Comparison of ENCODE assay signal across 8 cellular contexts in the genomic region with DNA sequence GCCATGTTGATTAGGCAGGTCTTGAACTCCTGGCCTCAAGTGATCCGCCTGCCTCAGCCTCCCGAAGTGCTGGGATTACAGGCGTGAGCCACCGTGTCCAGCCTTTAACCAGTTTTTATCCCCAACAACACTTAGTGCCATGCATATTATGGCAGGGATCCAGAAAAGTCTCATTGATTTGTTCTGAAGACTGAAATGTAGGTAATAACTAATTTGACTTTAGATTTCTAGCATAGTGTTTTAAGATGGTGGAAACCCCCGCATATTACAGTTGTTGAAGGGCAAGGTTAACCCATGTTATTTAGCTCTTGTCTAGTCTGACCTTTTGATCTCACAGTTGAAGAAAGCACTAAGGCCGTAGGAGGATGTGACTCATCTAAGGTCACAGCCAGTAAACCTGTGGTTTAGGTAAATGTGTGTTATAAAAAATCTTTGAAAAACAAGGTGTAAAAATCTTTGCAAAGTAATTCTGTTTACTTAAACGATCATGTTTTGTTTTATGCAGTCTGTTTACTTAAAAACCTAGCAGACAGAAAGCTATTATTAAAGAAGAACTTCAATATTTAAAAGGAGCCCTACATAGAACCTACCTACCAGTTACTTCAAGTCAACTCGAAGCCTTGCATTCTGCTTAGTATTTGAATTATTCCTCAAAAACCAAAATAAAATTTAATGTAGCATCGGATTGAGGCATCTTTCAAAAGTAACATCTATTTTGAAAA. TPM values are rescaled to one million over a fixed set of nuclear protein-coding genes. Genes with fewer than 3 reads are reported as not detected.
A peak's percentile ranks its signal among the peaks of the same experiment; 100 is the strongest.
DNase-seq lines count a peak whose midpoint lies in the region; ATAC-seq and TF ChIP-seq lines count a peak whose summit lies in the region.

No MANE protein-coding gene starts in this region.

- in situ Hi-C loops in GM13977 (cut with MboI; ENCODE audit: low pct_unique_long_range_greater_than_20kb, low sequenced_read_pairs, unreplicated experiment): no loop called here

- intact Hi-C loops in posterior vena cava (cut with DNase I): no loop called here

- peak; percentile 56 for ATAC-seq in HG02642 (IDR thresholded peaks at IDR 0.05; ENCODE audit: poor library complexity, unreplicated experiment)

- TF ChIP-seq CTCF in GM13977 (IDR thresholded peaks at IDR 0.05; ENCODE audit: extremely low read depth, insufficient read depth, missing control alignments): no peak
- TF ChIP-seq CTCF in epithelial cell of esophagus (IDR thresholded peaks at IDR 0.05; ENCODE audit: insufficient read depth, low read depth, low read length, missing control alignments): no peak

- no peak overlapping the region for H3K4me3 ChIP-seq in epithelial cell of esophagus (ENCODE audit: low read length)

- DNase-seq in GM13977 (ENCODE audit: low spot score): peak; percentile 61
- peak; percentile 8 for DNase-seq in RPMI7951 (ENCODE audit: low read depth)
- peak; percentile 27 for DNase-seq in epithelial cell of esophagus (ENCODE audit: low read depth)
- DNase-seq in NCI-H748 treated with DMSO at 0.1 percent for 48 hours (lab: John Stamatoyannopoulos, UW): no peak
- no peak for DNase-seq in OCI-M2 (lab: John Stamatoyannopoulos, UW; ENCODE audit: unreplicated experiment)
- DNase-seq in posterior vena cava (ENCODE audit: low spot score): no peak
- no peak for DNase-seq in COLO829 (ENCODE audit: low spot score)

RNA-seq across cellular contexts. Expression of a gene that starts 24.8 kb away (rescaled TPM):
- not detected in 2 replicates for total RNA-seq in RPMI7951 (2014; rRNA removed; shearing (Covaris generic))
- total RNA-seq in posterior vena cava: under 1 TPM; 0.51 to 0.57 TPM

Comparison
In these comparisons a context has a peak if more than half of its experiments do, and no peak if none do; other contexts are left out.
1. DNase-seq: peak in GM13977 (single experiment), RPMI7951 (single experiment) and epithelial cell of esophagus (single experiment); none in NCI-H748 treated with DMSO at 0.1 percent for 48 hours (single experiment), OCI-M2 (single experiment), posterior vena cava (single experiment) and COLO829 (single experiment).